ENCODE assay signal across 19 cellular contexts in the genomic region with DNA sequence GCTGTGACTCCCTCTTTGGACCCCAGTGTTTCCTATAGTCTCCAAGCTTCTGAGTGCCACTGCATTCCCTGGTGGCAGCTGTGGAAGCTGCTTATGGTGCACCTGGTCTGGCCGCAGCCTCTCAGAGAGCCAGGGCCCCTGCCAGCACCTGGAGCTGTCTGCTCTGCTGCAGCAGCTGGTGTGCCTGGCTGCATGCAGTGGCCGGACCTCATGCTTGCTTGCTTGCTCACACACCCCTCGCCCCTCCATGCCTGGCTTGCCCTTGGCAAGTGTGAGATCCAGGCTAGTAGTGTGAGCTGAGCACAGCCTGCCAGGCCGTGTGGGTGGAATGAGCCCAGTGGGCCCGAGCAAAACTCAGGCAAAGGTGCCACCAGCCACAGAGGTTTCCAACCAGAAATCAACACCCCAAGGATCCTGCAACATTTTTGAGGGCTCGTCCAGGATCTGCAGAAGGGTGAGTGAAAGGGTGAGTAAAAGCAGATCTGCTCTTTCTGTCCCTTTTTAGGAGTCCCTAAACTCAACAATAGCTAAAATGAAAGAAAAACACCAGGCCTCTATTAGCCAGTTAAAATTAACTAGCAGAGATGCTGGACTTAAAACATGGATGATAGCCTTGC. TPM values are rescaled to one million over a fixed set of nuclear protein-coding genes. Genes with fewer than 3 reads are reported as not detected.
DNase-seq lines count a peak whose midpoint lies in the region; ATAC-seq, FAIRE-seq and TF ChIP-seq lines count a peak whose summit lies in the region.
"Had no signal": no experiment of that assay in that cellular context is flagged by ENCODE, and none has a peak within 500 bp of the region (broad histone marks: within the 10 kb centered on the region; RNA-seq: fewer than 3 reads in every experiment).

No MANE protein-coding gene starts in this region.

- H3K36me3 ChIP-seq in HepG2 (replicated peaks in 1 of 2; ENCODE audit: control insufficient read depth in 1 of 2, insufficient read depth in 2 of 2, low read length in 2 of 2) = no peaks in the 10 kb centered on the region
- H3K36me3 ChIP-seq in right lobe of liver = no peaks in the 10 kb centered on the region
- H3K36me3 ChIP-seq in OCI-LY7 (ENCODE audit: insufficient read depth, low read length) = no peaks in the 10 kb centered on the region
- H3K36me3 ChIP-seq in liver (ENCODE audit: control insufficient read depth in 4 of 4, insufficient read depth in 3 of 4, low read depth in 1 of 4, low read length in 3 of 4) = no peaks in the 10 kb centered on the region
- H3K36me3 ChIP-seq: SJCRH30 had no signal

- H3K79me2 ChIP-seq in HepG2 (ENCODE audit: insufficient read depth, low read length) (no peaks in the 10 kb centered on the region), OCI-LY7 (ENCODE audit: insufficient read depth, low read depth, low read length) (no peaks in the 10 kb centered on the region)

- in situ Hi-C loops in HepG2 (cut with HindIII; ENCODE audit: extremely low pct_ligation_motif_present, low pct_unique_long_range_greater_than_20kb) = no loop called here

- TF ChIP-seq POLR2A in HepG2 (IDR thresholded peaks at IDR 0.05; ENCODE audit: insufficient read depth in 1 of 2, low read depth in 2 of 2, low read length in 2 of 2) = no peak
- no peak for TF ChIP-seq POLR2A in right lobe of liver (IDR thresholded peaks at IDR 0.05)

- WGBS in HepG2 (ENCODE audit: low lambda C conversion rate) = 2% methylated on average over 4 of the region's 6 CpGs
- WGBS in right lobe of liver (ENCODE audit: insufficient coverage, low coverage, low lambda C conversion rate, missing lambda C conversion rate) = 61% methylated on average over 3 of the region's 6 CpGs
- WGBS in liver = 84% methylated on average over 6 of the region's 6 CpGs

- BruUV-seq in HepG2 (replicated peaks; lab: Mats Ljungman, UMichigan) = no TSS peak
- no TSS peak for BruUV-seq in OCI-LY7 (replicated peaks; lab: Mats Ljungman, UMichigan)

- H3K9ac ChIP-seq in HepG2 (ENCODE audit: insufficient read depth, low read depth, low read length) (no peak overlapping the region), liver (ENCODE audit: low read depth in 1 of 2, low read length in 2 of 2) (no peak overlapping the region)

- TF ChIP-seq CTCF in HepG2 (CRISPR knock-in tag; IDR thresholded peaks at IDR 0.05) (no peak), right lobe of liver (IDR thresholded peaks at IDR 0.05) (no peak), OCI-LY7 (conservative IDR thresholded peaks at IDR 0.05; ENCODE audit: low read length) (no peak), liver (IDR thresholded peaks at IDR 0.05; ENCODE audit: low read depth, low read length, missing input control) (no peak)

- H3K27ac ChIP-seq in HepG2 (ENCODE audit: extremely low read length, insufficient read depth, low read length) (no peak overlapping the region), right lobe of liver (no peak overlapping the region), OCI-LY7 (ENCODE audit: low read depth, low read length, poor library complexity, severe bottlenecking) (no peak overlapping the region), liver (ENCODE audit: low read depth in 1 of 2, low read length in 2 of 2) (no peak overlapping the region)
- H3K27ac ChIP-seq: C4-2B, PC-9, SJCRH30 had no signal

- no peak for TF ChIP-seq RAD21 in HepG2 (CRISPR knock-in tag; IDR thresholded peaks at IDR 0.05)
- TF ChIP-seq RAD21 in liver (IDR thresholded peaks at IDR 0.05) = no peak

- CTCF ChIA-PET in HepG2 (lab: Yijun Ruan, JAX; ENCODE audit: low intra/inter-chr PET ratio, low total read pairs) = no interaction called here
- CTCF ChIA-PET in OCI-LY7 (lab: Charles Lee; ENCODE audit: unreplicated experiment) = no interaction called here

- H3K9me3 ChIP-seq in HepG2 (ENCODE audit: low read length) (peaks cover 32% of the 10 kb centered on the region), right lobe of liver (peaks cover 0 to 11% (median 4%) of the 10 kb centered on the region in 4 donors), OCI-LY7 (ENCODE audit: low read length) (peaks cover 26% of the 10 kb centered on the region), liver (ENCODE audit: control insufficient read depth in 4 of 4, low read length in 3 of 4) (peaks cover 24 to 38% (median 28%) of the 10 kb centered on the region in 4 donors)
- H3K9me3 ChIP-seq: SJCRH30 had no signal

- TF ChIP-seq EP300 in HepG2 (IDR thresholded peaks at IDR 0.05; ENCODE audit: low read depth in 2 of 2, low read length in 2 of 2) (no peak), HepG2 (CRISPR knock-in tag; IDR thresholded peaks at IDR 0.05; ENCODE audit: borderline replicate concordance) (no peak)

- DNase-seq in HepG2 (ENCODE audit: low spot score) (no peak), right lobe of liver (no peak), OCI-LY7 (ENCODE audit: low spot score) (peak; percentile 26), NCI-H1436 treated with DMSO at 0.1 percent for 48 hours (lab: John Stamatoyannopoulos, UW) (no peak), mesenteric fat pad (ENCODE audit: low spot score) (no peak)
- DNase-seq: DMS153, KG1, NCI-H187, NCI-H2107, NCI-H524, NCI-H82, PC-9, SJCRH30 had no signal

- no peaks in the 10 kb centered on the region for H3K9me2 ChIP-seq in OCI-LY7 (ENCODE audit: insufficient read depth, low read length)

- H3K4me1 ChIP-seq in HepG2 (ENCODE audit: insufficient read depth, low read length) (peaks cover 23% of the 10 kb centered on the region), right lobe of liver (no peaks in the 10 kb centered on the region), OCI-LY7 (ENCODE audit: insufficient read depth, low read length, poor library complexity, severe bottlenecking) (no peaks in the 10 kb centered on the region), liver (ENCODE audit: control insufficient read depth in 4 of 4, insufficient read depth in 4 of 4, low read length in 3 of 4) (no peaks in the 10 kb centered on the region)
- H3K4me1 ChIP-seq: SJCRH30 had no signal

- intact Hi-C loops in HepG2 (cut with micrococcal nuclease; ENCODE audit: unreplicated experiment) (no loop called here), right lobe of liver (cut with DNase I) (no loop called here), OCI-LY7 (cut with micrococcal nuclease; ENCODE audit: unreplicated experiment) (no loop called here)

- H3K27me3 ChIP-seq in HepG2 (ENCODE audit: control insufficient read depth in 1 of 2, insufficient read depth in 2 of 2, low read length in 2 of 2) (no peaks in the 10 kb centered on the region), right lobe of liver (no peaks in the 10 kb centered on the region), liver (ENCODE audit: control insufficient read depth in 4 of 4, insufficient read depth in 4 of 4, low read length in 3 of 4) (no peaks in the 10 kb centered on the region)
- H3K27me3 ChIP-seq: SJCRH30 had no signal

- peak overlapping the region; percentile 21; the same call in 1 of the 2 replicates for H3K4me2 ChIP-seq in HepG2 (ENCODE audit: low read depth, low read length)
- H3K4me2 ChIP-seq in OCI-LY7 (ENCODE audit: low read length) = no peak overlapping the region
- H3K4me2 ChIP-seq: PC-9 had no signal

- POLR2A ChIA-PET in HepG2 (lab: Yijun Ruan, JAX) (interaction anchor here (1.0 kb wide), 1 partner anchor 10 kb away, joined by 4 read pairs; no protein-coding TSS in a partner anchor), OCI-LY7 (lab: Charles Lee) (no interaction called here)

- ATAC-seq in HepG2 (peak; percentile 42), right lobe of liver (no peak), HG02763 (IDR thresholded peaks at IDR 0.05; ENCODE audit: unreplicated experiment) (no peak), HG02973 (IDR thresholded peaks at IDR 0.05; ENCODE audit: unreplicated experiment) (no peak)

- H2AFZ ChIP-seq in HepG2 (ENCODE audit: low read length) = no peak overlapping the region
- no peak overlapping the region for H2AFZ ChIP-seq in OCI-LY7 (ENCODE audit: low read length)
- H2AFZ ChIP-seq: PC-9 had no signal

- H3K4me3 ChIP-seq in HepG2 (replicated peaks in 1 of 3; ENCODE audit: insufficient read depth in 1 of 3, low read depth in 2 of 3, low read length in 3 of 3) = no peak overlapping the region
- H3K4me3 ChIP-seq in right lobe of liver = no peak overlapping the region
- H3K4me3 ChIP-seq in OCI-LY7 (ENCODE audit: low read depth, low read length, poor library complexity, severe bottlenecking) = no peak overlapping the region
- peak overlapping the region in 2 of 3 donors; percentile 37 to 38 for H3K4me3 ChIP-seq in liver (ENCODE audit: low read depth in 1 of 3, low read length in 3 of 3)
- H3K4me3 ChIP-seq: PC-9, SJCRH30 had no signal

- no peak for FAIRE-seq in HepG2 (lab: Jason Lieb, UNC)

- H4K20me1 ChIP-seq in HepG2 (ENCODE audit: insufficient read depth, low read length) = no peaks in the 10 kb centered on the region
- no peaks in the 10 kb centered on the region for H4K20me1 ChIP-seq in OCI-LY7 (ENCODE audit: insufficient read depth, low read length)

RNA-seq across cellular contexts. Expression of a gene that starts 7.6 kb away (rescaled TPM):
- total RNA-seq in HepG2 (2016; rRNA removed; fragmentation: Illumina TruSeq; extraction: Trizol) (11.6 and 12.2 TPM in 2 replicates), right lobe of liver (10 to 100 TPM; 11.3 to 24.3 (median 15.3) TPM), OCI-LY7 (2022) (55.5 and 56.0 TPM in 2 replicates), liver (1 to 10 TPM; 2.1 to 6.9 TPM), mesenteric fat pad (62.3 TPM)
- total RNA-seq in HepG2 (2016; cell fraction: cytosol; rRNA removed; fragmentation: Illumina TruSeq; extraction: Trizol; ENCODE audit: low read depth) = 8.6 and 9.6 TPM in 2 replicates
- 9.5 and 12.5 TPM in 2 replicates for total RNA-seq in HepG2 (2016; cell fraction: insoluble cytoplasmic fraction; rRNA removed; fragmentation: Illumina TruSeq; extraction: Trizol)
- total RNA-seq in HepG2 (2016; cell fraction: membrane; rRNA removed; fragmentation: Illumina TruSeq; extraction: Trizol) = 12.7 and 15.3 TPM in 2 replicates
- 8.8 and 10.0 TPM in 2 replicates for total RNA-seq in HepG2 (2016; cell fraction: nucleus; rRNA removed; fragmentation: Illumina TruSeq; extraction: Trizol)
- polyA plus RNA-seq in HepG2 (2011; rRNA removed) (11.7 and 12.7 TPM in 2 replicates), liver (10 to 100 TPM in 1 of 2 donors, 1 to 10 TPM in 1; 7.7 to 15.6 TPM)
- polyA plus RNA-seq in HepG2 (2011; cell fraction: cytosol; rRNA removed) = 7.4 and 11.8 TPM in 2 replicates
- polyA plus RNA-seq in HepG2 (2011; cell fraction: nucleus; rRNA removed) = 27.2 and 40.6 TPM in 2 replicates
- polyA plus RNA-seq in HepG2 (2012) = 11.3 and 13.5 TPM in 2 replicates
- polyA plus RNA-seq in HepG2 (2016; cell fraction: cytosol; fragmentation: Illumina TruSeq; extraction: Trizol; ENCODE audit: low read depth) = 4.7 and 6.0 TPM in 2 replicates
- polyA plus RNA-seq in HepG2 (2016; cell fraction: insoluble cytoplasmic fraction; fragmentation: Illumina TruSeq; extraction: Trizol; ENCODE audit: low read depth) = 21.6 and 27.3 TPM in 2 replicates
- 15.1 and 15.5 TPM in 2 replicates for polyA plus RNA-seq in HepG2 (2016; cell fraction: membrane; fragmentation: Illumina TruSeq; extraction: Trizol; ENCODE audit: low read depth)
- polyA plus RNA-seq in HepG2 (2016; cell fraction: nucleus; fragmentation: Illumina TruSeq; extraction: Trizol; ENCODE audit: insufficient read depth, low read depth) = 29.9 and 38.7 TPM in 2 replicates
- 22.8 and 26.1 TPM in 2 replicates for polyA minus RNA-seq in HepG2 (2011; rRNA and poly(A)+ RNA removed; ENCODE audit: low replicate concordance)
- 20.7 and 22.7 TPM in 2 replicates for polyA minus RNA-seq in HepG2 (2011; cell fraction: cytosol; rRNA and poly(A)+ RNA removed)
- 5.4 and 5.6 TPM in 2 replicates for polyA minus RNA-seq in HepG2 (2011; cell fraction: nucleus; rRNA and poly(A)+ RNA removed)
- 14.3 and 17.5 TPM in 2 replicates for total RNA-seq in OCI-LY7 (2014; rRNA removed; shearing (Covaris generic))

RNA-seq across cellular contexts. Expression of a gene that starts 46.0 kb away (rescaled TPM):
- total RNA-seq in HepG2 (2016; rRNA removed; fragmentation: Illumina TruSeq; extraction: Trizol) (not detected in 2 replicates), right lobe of liver (under 1 TPM in 1 of 6 experiments, not detected in 5; 0.48 TPM), OCI-LY7 (2022) (not detected in 2 replicates), liver (not detected), mesenteric fat pad (not detected)
- not detected in 2 replicates for total RNA-seq in HepG2 (2016; cell fraction: cytosol; rRNA removed; fragmentation: Illumina TruSeq; extraction: Trizol; ENCODE audit: low read depth)
- total RNA-seq in HepG2 (2016; cell fraction: insoluble cytoplasmic fraction; rRNA removed; fragmentation: Illumina TruSeq; extraction: Trizol) = not detected in 2 replicates
- total RNA-seq in HepG2 (2016; cell fraction: membrane; rRNA removed; fragmentation: Illumina TruSeq; extraction: Trizol) = not detected in 2 replicates
- total RNA-seq in HepG2 (2016; cell fraction: nucleus; rRNA removed; fragmentation: Illumina TruSeq; extraction: Trizol) = not detected in 2 replicates
- polyA plus RNA-seq in HepG2 (2011; rRNA removed) (not detected in 2 replicates), liver (under 1 TPM in 1 of 2 donors, not detected in 1; 0.07 TPM)
- polyA plus RNA-seq in HepG2 (2011; cell fraction: cytosol; rRNA removed) = not detected in 2 replicates
- polyA plus RNA-seq in HepG2 (2011; cell fraction: nucleus; rRNA removed) = not detected in 2 replicates
- polyA plus RNA-seq in HepG2 (2012) = not detected in 2 replicates
- not detected in 2 replicates for polyA plus RNA-seq in HepG2 (2016; cell fraction: cytosol; fragmentation: Illumina TruSeq; extraction: Trizol; ENCODE audit: low read depth)
- polyA plus RNA-seq in HepG2 (2016; cell fraction: insoluble cytoplasmic fraction; fragmentation: Illumina TruSeq; extraction: Trizol; ENCODE audit: low read depth) = not detected in 2 replicates
- polyA plus RNA-seq in HepG2 (2016; cell fraction: membrane; fragmentation: Illumina TruSeq; extraction: Trizol; ENCODE audit: low read depth) = not detected in 2 replicates
- not detected in 2 replicates for polyA plus RNA-seq in HepG2 (2016; cell fraction: nucleus; fragmentation: Illumina TruSeq; extraction: Trizol; ENCODE audit: insufficient read depth, low read depth)
- not detected in 2 replicates for polyA minus RNA-seq in HepG2 (2011; rRNA and poly(A)+ RNA removed; ENCODE audit: low replicate concordance)
- polyA minus RNA-seq in HepG2 (2011; cell fraction: cytosol; rRNA and poly(A)+ RNA removed) = not detected in 2 replicates
- polyA minus RNA-seq in HepG2 (2011; cell fraction: nucleus; rRNA and poly(A)+ RNA removed) = not detected in 2 replicates
- not detected in 2 replicates for total RNA-seq in OCI-LY7 (2014; rRNA removed; shearing (Covaris generic))
- total RNA-seq: A673, H4, PC-9, SJCRH30 had no signal

Comparison
In these comparisons a context has a peak if more than half of its experiments do, and no peak if none do; other contexts are left out.
1. H3K4me3 ChIP-seq: peak in liver (2 of 3); none in HepG2 (0 of 3), right lobe of liver (0 of 3) and OCI-LY7 (single experiment).